Comparison of ENCODE assay signal across 10 cellular contexts in genomic region chr2:84849271-84849952, GRCh38. TPM values are rescaled to one million over a fixed set of nuclear protein-coding genes. Genes with fewer than 3 reads are reported as not detected.
A peak's percentile ranks its signal among the peaks of the same experiment; 100 is the strongest.
DNase-seq lines count a peak whose midpoint lies in the region; ATAC-seq lines count a peak whose summit lies in the region.
"Had no signal": no experiment of that assay in that cellular context is flagged by ENCODE, and none has a peak within 500 bp of the region (broad histone marks: within the 10 kb centered on the region; RNA-seq: fewer than 3 reads in every experiment).

No MANE protein-coding gene starts in this region.

- H3K36me3 Mint-ChIP-seq in activated CD4-positive, alpha-beta memory T cell treated with anti-CD3 and anti-CD28 coated beads for 36 hours, result peaks cover 28% of the 10 kb centered on the region

- peaks cover 19% of the 10 kb centered on the region for H3K9me3 Mint-ChIP-seq in activated CD4-positive, alpha-beta memory T cell treated with anti-CD3 and anti-CD28 coated beads for 36 hours
- H3K9me3 Mint-ChIP-seq in stimulated activated naive CD8-positive, alpha-beta T cell treated with anti-CD3 and anti-CD28 coated beads, Interleukin-15, amount 100 ng/mL, for 72 hours, result peaks cover 14 to 19% of the 10 kb centered on the region in 2 donors

- ATAC-seq in stimulated activated naive CD8-positive, alpha-beta T cell treated with anti-CD3 and anti-CD28 coated beads, Interleukin-15, amount 100 ng/mL, for 72 hours, result peak; percentile 71
- ATAC-seq in HG03280 (IDR thresholded peaks at IDR 0.05; ENCODE audit: unreplicated experiment), result no peak
- ATAC-seq: K562 had no signal

- no peaks in the 10 kb centered on the region for H3K27me3 Mint-ChIP-seq in activated CD4-positive, alpha-beta memory T cell treated with anti-CD3 and anti-CD28 coated beads for 36 hours
- H3K27me3 Mint-ChIP-seq in stimulated activated naive CD8-positive, alpha-beta T cell treated with anti-CD3 and anti-CD28 coated beads, Interleukin-15, amount 100 ng/mL, for 72 hours, result no peaks in the 10 kb centered on the region

- peaks cover 84% of the 10 kb centered on the region for H3K4me1 Mint-ChIP-seq in activated CD4-positive, alpha-beta memory T cell treated with anti-CD3 and anti-CD28 coated beads for 36 hours (ENCODE audit: low read depth)
- H3K4me1 Mint-ChIP-seq in stimulated activated naive CD8-positive, alpha-beta T cell treated with anti-CD3 and anti-CD28 coated beads, Interleukin-15, amount 100 ng/mL, for 72 hours, result peaks cover 92% of the 10 kb centered on the region

- DNase-seq in activated naive CD4-positive, alpha-beta T cell treated with Interleukin-2 at 50 U/mL for 16 hours, result peak; percentile 55
- DNase-seq in activated naive CD4-positive, alpha-beta T cell (lab: John Stamatoyannopoulos, UW), result no peak
- DNase-seq in activated CD4-positive, alpha-beta memory T cell treated with anti-CD3 and anti-CD28 coated beads for 36 hours, result peak; percentile 71
- DNase-seq in effector memory CD4-positive, alpha-beta T cell, result peak; percentile 16 to 37 (median 30)
- peak in 1 of 2 donors; percentile 60 for DNase-seq in stimulated activated naive CD8-positive, alpha-beta T cell treated with anti-CD3 and anti-CD28 coated beads, Interleukin-15, amount 100 ng/mL, for 72 hours
- DNase-seq in NCI-H1930 (lab: John Stamatoyannopoulos, UW), result no peak
- no peak for DNase-seq in NCI-H748 (lab: John Stamatoyannopoulos, UW; ENCODE audit: unreplicated experiment)

- CTCF ChIA-PET in activated CD4-positive, alpha-beta memory T cell treated with anti-CD3 and anti-CD28 coated beads for 36 hours (lab: Charles Lee), result interaction anchor here (0.5 to 4.8 kb wide), 7 partner anchors 8 to 76 kb away, joined by 3 to 33 read pairs (median 5); no protein-coding TSS in a partner anchor

- POLR2A ChIA-PET in activated CD4-positive, alpha-beta memory T cell treated with anti-CD3 and anti-CD28 coated beads for 36 hours (lab: Charles Lee), result interaction anchor here (0.6 to 1.2 kb wide), 3 partner anchors 15 to 358 kb away, joined by 3 read pairs; no protein-coding TSS in a partner anchor

- H3K27ac ChIP-seq in effector memory CD4-positive, alpha-beta T cell (ENCODE audit: insufficient read depth, low read length, poor library complexity, severe bottlenecking), result peak overlapping the region; percentile 53
- H3K27ac ChIP-seq: ascending aorta had no signal

- H3K36me3 ChIP-seq in effector memory CD4-positive, alpha-beta T cell (ENCODE audit: control insufficient read depth, insufficient read depth, low read length), result peaks cover 9% of the 10 kb centered on the region
- H3K36me3 ChIP-seq: ascending aorta had no signal

- H3K4me3 ChIP-seq in effector memory CD4-positive, alpha-beta T cell (ENCODE audit: insufficient read depth, low read depth, low read length, poor library complexity, severe bottlenecking), result peak overlapping the region; percentile 39
- H3K4me3 ChIP-seq: ascending aorta, K562 had no signal

- H3K9me3 ChIP-seq in effector memory CD4-positive, alpha-beta T cell (ENCODE audit: control insufficient read depth, low read length), result no peaks in the 10 kb centered on the region
- H3K9me3 ChIP-seq: ascending aorta had no signal

- peaks cover 84% of the 10 kb centered on the region for H3K4me1 ChIP-seq in effector memory CD4-positive, alpha-beta T cell (ENCODE audit: control insufficient read depth, insufficient read depth, low read length, poor library complexity, severe bottlenecking)
- H3K4me1 ChIP-seq: ascending aorta had no signal

- H3K27me3 ChIP-seq in effector memory CD4-positive, alpha-beta T cell (replicated peaks; ENCODE audit: control insufficient read depth, insufficient read depth, low read length, poor library complexity, severe bottlenecking), result no peaks in the 10 kb centered on the region
- H3K27me3 ChIP-seq: ascending aorta had no signal

- H3K4me3 Mint-ChIP-seq in activated CD4-positive, alpha-beta memory T cell treated with anti-CD3 and anti-CD28 coated beads for 36 hours, result peak overlapping the region; percentile 11
- peak overlapping the region; percentile 50 to 62 for H3K4me3 Mint-ChIP-seq in stimulated activated naive CD8-positive, alpha-beta T cell treated with anti-CD3 and anti-CD28 coated beads, Interleukin-15, amount 100 ng/mL, for 72 hours

- intact Hi-C loops in activated CD4-positive, alpha-beta memory T cell treated with anti-CD3 and anti-CD28 coated beads for 36 hours (cut with micrococcal nuclease), result loop anchor here (2.0 kb wide), 1 partner anchor 67 kb away; no protein-coding TSS in a partner anchor

- peak overlapping the region; percentile 84 for H3K27ac Mint-ChIP-seq in activated CD4-positive, alpha-beta memory T cell treated with anti-CD3 and anti-CD28 coated beads for 36 hours
- peak overlapping the region; percentile 70 to 91 for H3K27ac Mint-ChIP-seq in stimulated activated naive CD8-positive, alpha-beta T cell treated with anti-CD3 and anti-CD28 coated beads, Interleukin-15, amount 100 ng/mL, for 72 hours

RNA-seq across cellular contexts. Expression of gene TRABD2A, which starts 31.5 kb away (rescaled TPM):
- total RNA-seq in activated CD4-positive, alpha-beta memory T cell treated with anti-CD3 and anti-CD28 coated beads for 36 hours, result 10 to 100 TPM; 29.6 to 30.1 TPM

RNA-seq across cellular contexts. Expression of gene TMSB10, which starts 56.0 kb away (rescaled TPM):
- total RNA-seq in activated CD4-positive, alpha-beta memory T cell treated with anti-CD3 and anti-CD28 coated beads for 36 hours, result 1,000 to 10,000 TPM; 2,535 to 2,567 TPM

Comparison
In these comparisons a context has a peak if more than half of its experiments do, and no peak if none do; other contexts are left out.
1. DNase-seq: peak in activated naive CD4-positive, alpha-beta T cell treated with Interleukin-2 at 50 U/mL for 16 hours (single experiment), activated CD4-positive, alpha-beta memory T cell treated with anti-CD3 and anti-CD28 coated beads for 36 hours (single experiment) and effector memory CD4-positive, alpha-beta T cell (3 of 3); none in activated naive CD4-positive, alpha-beta T cell (0 of 4), NCI-H1930 (0 of 2) and NCI-H748 (single experiment).